In genomic region chr11:34633640-34633989, GRCh38 we compare ENCODE assay signal across 14 cellular contexts. TPM values are rescaled to one million over a fixed set of nuclear protein-coding genes. Genes with fewer than 3 reads are reported as not detected.
DNase-seq lines count a peak whose midpoint lies in the region; ATAC-seq and TF ChIP-seq lines count a peak whose summit lies in the region.
"Had no signal": no experiment of that assay in that cellular context is flagged by ENCODE, and none has a peak within 500 bp of the region (broad histone marks: within the 10 kb centered on the region; RNA-seq: fewer than 3 reads in every experiment).

No MANE protein-coding gene starts in this region.

- H3K4me3 Mint-ChIP-seq in stimulated activated naive CD8-positive, alpha-beta T cell treated with anti-CD3 and anti-CD28 coated beads, Interleukin-15, amount 100 ng/mL, for 72 hours, result no peak overlapping the region
- H3K4me3 Mint-ChIP-seq: endodermal cell, neural crest cell, WTC11 had no signal

- no peak for DNase-seq in stimulated activated naive CD8-positive, alpha-beta T cell treated with anti-CD3 and anti-CD28 coated beads, Interleukin-15, amount 100 ng/mL, for 72 hours
- DNase-seq in stimulated activated naive CD8-positive, alpha-beta T cell treated with anti-CD3 and anti-CD28 coated beads, Interleukin-15, Interleukin-2, amounts not matched to agents 100 U/mL and 50 U/mL, for 24 hours, result no peak
- DNase-seq in foreskin keratinocyte, result no peak
- DNase-seq in activated CD4-positive, alpha-beta T cell treated with anti-CD3 and anti-CD28 coated beads for 4 hours, result no peak
- no peak for DNase-seq in posterior cingulate gyrus
- no peak for DNase-seq in Kasumi-1 (lab: John Stamatoyannopoulos, UW)
- no peak for DNase-seq in testis
- DNase-seq: activated T-cell treated with anti-CD3 and anti-CD28 coated beads, Interleukin-2, amount 50 U/mL, for 48 hours; endodermal cell; NCI-H1436 treated with DMSO at 0.1 percent for 48 hours had no signal

- H3K27ac Mint-ChIP-seq in stimulated activated naive CD8-positive, alpha-beta T cell treated with anti-CD3 and anti-CD28 coated beads, Interleukin-15, amount 100 ng/mL, for 72 hours, result no peak overlapping the region
- H3K27ac Mint-ChIP-seq: endodermal cell, WTC11 had no signal

- H3K79me2 ChIP-seq in OCI-LY3 (ENCODE audit: low read length), result no peaks in the 10 kb centered on the region

- H3K27me3 ChIP-seq in OCI-LY3 (ENCODE audit: low read depth, low read length) (no peaks in the 10 kb centered on the region), foreskin keratinocyte (no peaks in the 10 kb centered on the region), testis (no peaks in the 10 kb centered on the region)
- H3K27me3 ChIP-seq: ascending aorta had no signal

- H3K4me1 ChIP-seq in OCI-LY3 (ENCODE audit: low read length), result peaks cover 34% of the 10 kb centered on the region
- H3K4me1 ChIP-seq in foreskin keratinocyte, result peaks cover 69% of the 10 kb centered on the region
- no peaks in the 10 kb centered on the region for H3K4me1 ChIP-seq in testis
- H3K4me1 ChIP-seq: ascending aorta had no signal

- H3K27me3 Mint-ChIP-seq in stimulated activated naive CD8-positive, alpha-beta T cell treated with anti-CD3 and anti-CD28 coated beads, Interleukin-15, amount 100 ng/mL, for 72 hours, result peaks cover 66% of the 10 kb centered on the region

- peak overlapping the region; percentile 89 for H3K4me2 ChIP-seq in OCI-LY3 (ENCODE audit: low read length)

- peak; percentile 41 for ATAC-seq in stimulated activated naive CD8-positive, alpha-beta T cell treated with anti-CD3 and anti-CD28 coated beads, Interleukin-15, amount 100 ng/mL, for 72 hours
- no peak for ATAC-seq in stimulated activated naive CD8-positive, alpha-beta T cell treated with anti-CD3 and anti-CD28 coated beads, Interleukin-15, Interleukin-2, amounts not matched to agents 100 U/mL and 50 U/mL, for 24 hours
- ATAC-seq in foreskin keratinocyte, result no peak

- H3K27ac ChIP-seq in OCI-LY3 (ENCODE audit: low read length) (peak overlapping the region; percentile 77), foreskin keratinocyte (peak overlapping the region; percentile 27), testis (no peak overlapping the region)
- H3K27ac ChIP-seq: ascending aorta had no signal

- H3K9me3 Mint-ChIP-seq in stimulated activated naive CD8-positive, alpha-beta T cell treated with anti-CD3 and anti-CD28 coated beads, Interleukin-15, amount 100 ng/mL, for 72 hours, result no peaks in the 10 kb centered on the region
- H3K9me3 Mint-ChIP-seq: endodermal cell, neural crest cell, WTC11 had no signal

- H3K4me1 Mint-ChIP-seq in stimulated activated naive CD8-positive, alpha-beta T cell treated with anti-CD3 and anti-CD28 coated beads, Interleukin-15, amount 100 ng/mL, for 72 hours, result peaks cover 17% of the 10 kb centered on the region

- no peak for TF ChIP-seq POLR2A in testis (IDR thresholded peaks at IDR 0.05)

- H3K4me3 ChIP-seq in OCI-LY3 (ENCODE audit: low read length) (peak overlapping the region; percentile 15), testis (no peak overlapping the region)
- H3K4me3 ChIP-seq: ascending aorta had no signal

- H3K9me3 ChIP-seq in OCI-LY3 (ENCODE audit: insufficient read depth, low read length) (no peaks in the 10 kb centered on the region), testis (no peaks in the 10 kb centered on the region)
- H3K9me3 ChIP-seq: ascending aorta had no signal

- H3K9ac ChIP-seq in OCI-LY3 (ENCODE audit: low read length), result no peak overlapping the region; the same call in 1 of the 2 replicates

- no peak overlapping the region for H2AFZ ChIP-seq in OCI-LY3 (ENCODE audit: low read depth, low read length)

- no peaks in the 10 kb centered on the region for H3K36me3 ChIP-seq in OCI-LY3 (replicated peaks; ENCODE audit: low read depth, low read length)
- H3K36me3 ChIP-seq in testis (ENCODE audit: low read depth, missing control alignments), result no peaks in the 10 kb centered on the region
- H3K36me3 ChIP-seq: ascending aorta had no signal

- TF ChIP-seq CTCF in OCI-LY3 (IDR thresholded peaks at IDR 0.05; ENCODE audit: low read depth, low read length) (no peak), foreskin keratinocyte (conservative IDR thresholded peaks at IDR 0.05) (no peak), testis (IDR thresholded peaks at IDR 0.05) (no peak)

- intact Hi-C loops in posterior cingulate gyrus (cut with DNase I) (no loop called here), testis (cut with DNase I; ENCODE audit: low total_unique reads) (no loop called here)

- no peaks in the 10 kb centered on the region for H4K20me1 ChIP-seq in OCI-LY3 (ENCODE audit: insufficient read depth, low read length)

RNA-seq across cellular contexts. Expression of gene EHF, which starts 12.7 kb away (rescaled TPM):
- 97.2 and 109 TPM in 2 replicates for total RNA-seq in foreskin keratinocyte
- 9.0 and 11.2 TPM in 2 replicates for polyA plus RNA-seq in foreskin keratinocyte
- total RNA-seq in testis, result 1 to 10 TPM in 1 of 2 donors, under 1 TPM in 1; 0.24 to 1.1 TPM
- 3.5 TPM for polyA plus RNA-seq in testis (ENCODE audit: insufficient read depth, low read depth, low replicate concordance)
- total RNA-seq: ascending aorta, neural crest cell had no signal

Comparison
In these comparisons a context has a peak if more than half of its experiments do, and no peak if none do; other contexts are left out.
1. H3K27ac ChIP-seq: peak in OCI-LY3 (single experiment) and foreskin keratinocyte (single experiment); none in testis (0 of 2).
2. RNA of gene EHF, which starts 12.7 kb away (total RNA-seq): 97.2 to 109 TPM in foreskin keratinocyte; 0.24 to 1.1 TPM in testis; every median in the first group is over 10 times any median in the second.